ENCODE assay signal across 1 cellular context in genomic region chr4:154617820-154618317, GRCh38.
TF ChIP-seq lines count a peak whose summit lies in the region.

No MANE protein-coding gene starts in this region.

TF ChIP-seq in HepG2, 621 proteins besides CTCF, POLR2A, EP300 and RAD21 (continued from another document and continues in another):
- TF ChIP-seq NKX3-1 (CRISPR knock-in tag; IDR thresholded peaks at IDR 0.05) (peak; percentile 99), ZEB1 (IDR thresholded peaks at IDR 0.05; ENCODE audit: insufficient replicate concordance, low read depth) (peak; percentile 74), SPEN (CRISPR knock-in tag; IDR thresholded peaks at IDR 0.05; ENCODE audit: low read depth) (no peak), HDAC2 (CRISPR knock-in tag; IDR thresholded peaks at IDR 0.05) (peak; percentile 100), ZFP36L1 (CRISPR knock-in tag; IDR thresholded peaks at IDR 0.05) (peak; percentile 93; the same call in 1 of the 2 replicates), ZNF710 (CRISPR knock-in tag; IDR thresholded peaks at IDR 0.05; ENCODE audit: borderline replicate concordance) (peak; percentile 88; the same call in 1 of the 2 replicates), RELA (CRISPR knock-in tag; IDR thresholded peaks at IDR 0.05) (no peak), REPIN1 (CRISPR knock-in tag; IDR thresholded peaks at IDR 0.05; ENCODE audit: borderline replicate concordance, low read depth) (peak; percentile 81), HDAC1 (CRISPR knock-in tag; IDR thresholded peaks at IDR 0.05) (peak; percentile 98), FOSL2 (CRISPR knock-in tag; IDR thresholded peaks at IDR 0.05) (peak; percentile 84), CEBPZ (IDR thresholded peaks at IDR 0.05; ENCODE audit: low read length) (no peak), ONECUT2 (CRISPR knock-in tag; IDR thresholded peaks at IDR 0.05) (peak; percentile 89), ZSCAN29 (CRISPR knock-in tag; conservative IDR thresholded peaks at IDR 0.05) (peak; percentile 63; the same call in 1 of the 2 replicates), GABPB1 (CRISPR knock-in tag; IDR thresholded peaks at IDR 0.05) (peak; percentile 33; the same call in 1 of the 2 replicates), REXO4 (CRISPR knock-in tag; IDR thresholded peaks at IDR 0.05; ENCODE audit: borderline replicate concordance) (no peak), ZNF317 (CRISPR knock-in tag; IDR thresholded peaks at IDR 0.05) (peak; percentile 55; the same call in 1 of the 2 replicates), SRSF1 (optimal IDR thresholded peaks at IDR 0.05; ENCODE audit: low read depth, low read length) (no peak), SRF (IDR thresholded peaks at IDR 0.05; ENCODE audit: low read depth, low read length) (no peak), ZZZ3 (CRISPR knock-in tag; IDR thresholded peaks at IDR 0.05; ENCODE audit: borderline replicate concordance) (no peak), HMG20B (CRISPR knock-in tag; conservative IDR thresholded peaks at IDR 0.05) (peak; percentile 100), ZNF766 (CRISPR knock-in tag; IDR thresholded peaks at IDR 0.05; ENCODE audit: borderline replicate concordance) (no peak), ZBTB34 (CRISPR knock-in tag; IDR thresholded peaks at IDR 0.05) (peak; percentile 85), HHEX (CRISPR knock-in tag; IDR thresholded peaks at IDR 0.05) (peak; percentile 97), POGK (CRISPR knock-in tag; conservative IDR thresholded peaks at IDR 0.05) (peak; percentile 55; the same call in 1 of the 2 replicates), FOXA3 (CRISPR knock-in tag; IDR thresholded peaks at IDR 0.05) (peak; percentile 100), MEIS2 (CRISPR knock-in tag; IDR thresholded peaks at IDR 0.05) (peak; percentile 98), ATF7 (IDR thresholded peaks at IDR 0.05) (peak; percentile 71), ATF7 (CRISPR knock-in tag; IDR thresholded peaks at IDR 0.05) (peak; percentile 70; the same call in 1 of the 2 replicates), ZNF343 (CRISPR knock-in tag; IDR thresholded peaks at IDR 0.05) (no peak), FOXA1 (IDR thresholded peaks at IDR 0.05) (peak; percentile 100), FOXA1 (CRISPR knock-in tag; IDR thresholded peaks at IDR 0.05) (peak; percentile 100), ZNF670 (CRISPR knock-in tag; IDR thresholded peaks at IDR 0.05; ENCODE audit: borderline replicate concordance) (peak; percentile 19; the same call in 1 of the 2 replicates), KDM4B (CRISPR knock-in tag; IDR thresholded peaks at IDR 0.05) (peak; percentile 64; the same call in 1 of the 2 replicates), ZNF770 (CRISPR knock-in tag; IDR thresholded peaks at IDR 0.05) (no peak), MIER3 (CRISPR knock-in tag; IDR thresholded peaks at IDR 0.05; ENCODE audit: borderline replicate concordance) (peak; percentile 94; the same call in 1 of the 2 replicates), HOMEZ (CRISPR knock-in tag; IDR thresholded peaks at IDR 0.05; ENCODE audit: low read depth) (peak; percentile 95), ZNF138 (CRISPR knock-in tag; IDR thresholded peaks at IDR 0.05; ENCODE audit: low read depth) (no peak)
- TF ChIP-seq, protein P1, sequence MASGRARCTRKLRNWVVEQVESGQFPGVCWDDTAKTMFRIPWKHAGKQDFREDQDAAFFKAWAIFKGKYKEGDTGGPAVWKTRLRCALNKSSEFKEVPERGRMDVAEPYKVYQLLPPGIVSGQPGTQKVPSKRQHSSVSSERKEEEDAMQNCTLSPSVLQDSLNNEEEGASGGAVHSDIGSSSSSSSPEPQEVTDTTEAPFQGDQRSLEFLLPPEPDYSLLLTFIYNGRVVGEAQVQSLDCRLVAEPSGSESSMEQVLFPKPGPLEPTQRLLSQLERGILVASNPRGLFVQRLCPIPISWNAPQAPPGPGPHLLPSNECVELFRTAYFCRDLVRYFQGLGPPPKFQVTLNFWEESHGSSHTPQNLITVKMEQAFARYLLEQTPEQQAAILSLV (CRISPR knock-in tag; IDR thresholded peaks at IDR 0.05; ENCODE audit: borderline replicate concordance) = no peak
- TF ChIP-seq, protein P2, sequence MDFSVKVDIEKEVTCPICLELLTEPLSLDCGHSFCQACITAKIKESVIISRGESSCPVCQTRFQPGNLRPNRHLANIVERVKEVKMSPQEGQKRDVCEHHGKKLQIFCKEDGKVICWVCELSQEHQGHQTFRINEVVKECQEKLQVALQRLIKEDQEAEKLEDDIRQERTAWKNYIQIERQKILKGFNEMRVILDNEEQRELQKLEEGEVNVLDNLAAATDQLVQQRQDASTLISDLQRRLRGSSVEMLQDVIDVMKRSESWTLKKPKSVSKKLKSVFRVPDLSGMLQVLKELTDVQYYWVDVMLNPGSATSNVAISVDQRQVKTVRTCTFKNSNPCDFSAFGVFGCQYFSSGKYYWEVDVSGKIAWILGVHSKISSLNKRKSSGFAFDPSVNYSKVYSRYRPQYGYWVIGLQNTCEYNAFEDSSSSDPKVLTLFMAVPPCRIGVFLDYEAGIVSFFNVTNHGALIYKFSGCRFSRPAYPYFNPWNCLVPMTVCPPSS (IDR thresholded peaks at IDR 0.05) = no peak
- TF ChIP-seq, protein P3, sequence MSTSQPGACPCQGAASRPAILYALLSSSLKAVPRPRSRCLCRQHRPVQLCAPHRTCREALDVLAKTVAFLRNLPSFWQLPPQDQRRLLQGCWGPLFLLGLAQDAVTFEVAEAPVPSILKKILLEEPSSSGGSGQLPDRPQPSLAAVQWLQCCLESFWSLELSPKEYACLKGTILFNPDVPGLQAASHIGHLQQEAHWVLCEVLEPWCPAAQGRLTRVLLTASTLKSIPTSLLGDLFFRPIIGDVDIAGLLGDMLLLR (CRISPR knock-in tag; IDR thresholded peaks at IDR 0.05) = no peak
- TF ChIP-seq, protein P4, sequence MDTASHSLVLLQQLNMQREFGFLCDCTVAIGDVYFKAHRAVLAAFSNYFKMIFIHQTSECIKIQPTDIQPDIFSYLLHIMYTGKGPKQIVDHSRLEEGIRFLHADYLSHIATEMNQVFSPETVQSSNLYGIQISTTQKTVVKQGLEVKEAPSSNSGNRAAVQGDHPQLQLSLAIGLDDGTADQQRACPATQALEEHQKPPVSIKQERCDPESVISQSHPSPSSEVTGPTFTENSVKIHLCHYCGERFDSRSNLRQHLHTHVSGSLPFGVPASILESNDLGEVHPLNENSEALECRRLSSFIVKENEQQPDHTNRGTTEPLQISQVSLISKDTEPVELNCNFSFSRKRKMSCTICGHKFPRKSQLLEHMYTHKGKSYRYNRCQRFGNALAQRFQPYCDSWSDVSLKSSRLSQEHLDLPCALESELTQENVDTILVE (CRISPR knock-in tag; IDR thresholded peaks at IDR 0.05) = peak; percentile 96
- TF ChIP-seq, protein P5, sequence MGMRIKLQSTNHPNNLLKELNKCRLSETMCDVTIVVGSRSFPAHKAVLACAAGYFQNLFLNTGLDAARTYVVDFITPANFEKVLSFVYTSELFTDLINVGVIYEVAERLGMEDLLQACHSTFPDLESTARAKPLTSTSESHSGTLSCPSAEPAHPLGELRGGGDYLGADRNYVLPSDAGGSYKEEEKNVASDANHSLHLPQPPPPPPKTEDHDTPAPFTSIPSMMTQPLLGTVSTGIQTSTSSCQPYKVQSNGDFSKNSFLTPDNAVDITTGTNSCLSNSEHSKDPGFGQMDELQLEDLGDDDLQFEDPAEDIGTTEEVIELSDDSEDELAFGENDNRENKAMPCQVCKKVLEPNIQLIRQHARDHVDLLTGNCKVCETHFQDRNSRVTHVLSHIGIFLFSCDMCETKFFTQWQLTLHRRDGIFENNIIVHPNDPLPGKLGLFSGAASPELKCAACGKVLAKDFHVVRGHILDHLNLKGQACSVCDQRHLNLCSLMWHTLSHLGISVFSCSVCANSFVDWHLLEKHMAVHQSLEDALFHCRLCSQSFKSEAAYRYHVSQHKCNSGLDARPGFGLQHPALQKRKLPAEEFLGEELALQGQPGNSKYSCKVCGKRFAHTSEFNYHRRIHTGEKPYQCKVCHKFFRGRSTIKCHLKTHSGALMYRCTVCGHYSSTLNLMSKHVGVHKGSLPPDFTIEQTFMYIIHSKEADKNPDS (CRISPR knock-in tag; IDR thresholded peaks at IDR 0.05) = 0 out of 2 replicates have a peak, but pooled peaks have one; percentile 70
